In genomic region chr1:5009376-5010065, GRCh38 we compare ENCODE assay signal across 20 cellular contexts.
"Had no signal": no experiment of that assay in that cellular context is flagged by ENCODE, and none has a peak within 500 bp of the region (broad histone marks: within the 10 kb centered on the region; RNA-seq: fewer than 3 reads in every experiment).

No MANE protein-coding gene starts in this region.

- H3K27ac ChIP-seq: SJSA1, SK-N-MC had no signal

- H3K4me3 ChIP-seq: MG63, SJSA1, SK-N-MC had no signal

- H3K9me3 ChIP-seq: MG63 had no signal

- DNase-seq: KBM-7, MG63, NCI-H1092, NCI-H1105 treated with DMSO at 0.1 percent for 48 hours, NCI-H1417 treated with DMSO at 0.1 percent for 48 hours, NCI-H146, NCI-H1694 treated with DMSO at 0.1 percent for 48 hours, NCI-H1930, NCI-H2081, NCI-H2171, NCI-H226, NCI-H446, NCI-H510A, NCI-H524 treated with DMSO at 0.1 percent for 48 hours, NCI-H774, Right ventricle myocardium superior, RPMI8226, SIG-M5 had no signal

- H3K36me3 ChIP-seq: MG63, SJSA1 had no signal

- H3K4me1 ChIP-seq: SJSA1 had no signal

- H3K27me3 ChIP-seq: MG63, SJSA1 had no signal
